Comparison of ENCODE assay signal across 8 cellular contexts in genomic region chr4:5051210-5051691, GRCh38. TPM values are rescaled to one million over a fixed set of nuclear protein-coding genes. Genes with fewer than 3 reads are reported as not detected.
A peak's percentile ranks its signal among the peaks of the same experiment; 100 is the strongest.
DNase-seq lines count a peak whose midpoint lies in the region; ATAC-seq and TF ChIP-seq lines count a peak whose summit lies in the region.

Gene STK32B (plus strand): TSS chr4:5051480.

- H3K4me2 ChIP-seq in parathyroid adenoma (ENCODE audit: low read length), result peak within 1 kb of the TSS; percentile 61

- H3K9me3 ChIP-seq in adipocyte (ENCODE audit: control insufficient read depth, low read length) (no peaks in the 10 kb centered on the region), parathyroid adenoma (ENCODE audit: control insufficient read depth, low read length) (no peaks in the 10 kb centered on the region)

- H3K4me1 ChIP-seq in adipocyte (ENCODE audit: control insufficient read depth, insufficient read depth, low read length), result peaks cover 6% of the 10 kb centered on the region
- H3K4me1 ChIP-seq in parathyroid adenoma, result no peaks in the 10 kb centered on the region

- H3K4me3 ChIP-seq in adipocyte (ENCODE audit: low read length) (peak within 1 kb of the TSS; percentile 88), parathyroid adenoma (ENCODE audit: low read depth, low read length) (peak within 1 kb of the TSS; percentile 32)

- DNase-seq in NCI-H187 (lab: John Stamatoyannopoulos, UW) (peak; percentile 57 to 74), NCI-H187 treated with DMSO at 0.1 percent for 48 hours (lab: John Stamatoyannopoulos, UW) (no peak), M059J (ENCODE audit: low read depth) (peak; percentile 84), adipocyte (ENCODE audit: low read depth) (peak; percentile 93), left cardiac atrium (peak; percentile 73)

- H3K9ac ChIP-seq in adipocyte (ENCODE audit: low read length) (peak within 1 kb of the TSS; percentile 90), parathyroid adenoma (no peak within 1 kb of the TSS)

- no peaks in the 10 kb centered on the region for H3K36me3 ChIP-seq in adipocyte (ENCODE audit: control insufficient read depth, insufficient read depth, low read length, severe bottlenecking)
- H3K36me3 ChIP-seq in parathyroid adenoma (ENCODE audit: control insufficient read depth, insufficient read depth, low read length), result no peaks in the 10 kb centered on the region

- TF ChIP-seq CTCF in parathyroid adenoma (IDR thresholded peaks at IDR 0.05), result no peak

- ATAC-seq in left cardiac atrium (peak; percentile 82 to 95), GM19397 (IDR thresholded peaks at IDR 0.05; ENCODE audit: unreplicated experiment) (no peak), GM18870 (IDR thresholded peaks at IDR 0.05; ENCODE audit: unreplicated experiment) (no peak)

- H3K27me3 ChIP-seq in adipocyte (replicated peaks; ENCODE audit: control insufficient read depth, insufficient read depth, low read length), result no peaks in the 10 kb centered on the region
- H3K27me3 ChIP-seq in parathyroid adenoma (ENCODE audit: control insufficient read depth, insufficient read depth, low read length), result no peaks in the 10 kb centered on the region

- H3K79me2 ChIP-seq in parathyroid adenoma, result no peaks in the 10 kb centered on the region

- H3K27ac ChIP-seq in parathyroid adenoma, result no peak within 1 kb of the TSS

- peak within 1 kb of the TSS; percentile 62 for H2AFZ ChIP-seq in parathyroid adenoma

- intact Hi-C loops in left cardiac atrium (cut with DNase I), result loop anchor here (2.0 to 10.0 kb wide), 2 partner anchors 744 to 762 kb away; no protein-coding TSS in a partner anchor

RNA-seq across cellular contexts. Expression of gene STK32B, which starts in this region (rescaled TPM):
- total RNA-seq in M059J (2014; rRNA removed; shearing (Covaris generic)), result 4.4 and 7.6 TPM in 2 replicates
- 1 to 10 TPM in 1 of 2 donors, under 1 TPM in 1; 0.52 to 1.4 TPM for total RNA-seq in left cardiac atrium

Comparison
In these comparisons a context has a peak if more than half of its experiments do, and no peak if none do; other contexts are left out.
1. ATAC-seq: peak in left cardiac atrium (2 of 2); none in GM19397 (single experiment) and GM18870 (single experiment).